18 cellular contexts compared by ENCODE assay signal in the genomic region with DNA sequence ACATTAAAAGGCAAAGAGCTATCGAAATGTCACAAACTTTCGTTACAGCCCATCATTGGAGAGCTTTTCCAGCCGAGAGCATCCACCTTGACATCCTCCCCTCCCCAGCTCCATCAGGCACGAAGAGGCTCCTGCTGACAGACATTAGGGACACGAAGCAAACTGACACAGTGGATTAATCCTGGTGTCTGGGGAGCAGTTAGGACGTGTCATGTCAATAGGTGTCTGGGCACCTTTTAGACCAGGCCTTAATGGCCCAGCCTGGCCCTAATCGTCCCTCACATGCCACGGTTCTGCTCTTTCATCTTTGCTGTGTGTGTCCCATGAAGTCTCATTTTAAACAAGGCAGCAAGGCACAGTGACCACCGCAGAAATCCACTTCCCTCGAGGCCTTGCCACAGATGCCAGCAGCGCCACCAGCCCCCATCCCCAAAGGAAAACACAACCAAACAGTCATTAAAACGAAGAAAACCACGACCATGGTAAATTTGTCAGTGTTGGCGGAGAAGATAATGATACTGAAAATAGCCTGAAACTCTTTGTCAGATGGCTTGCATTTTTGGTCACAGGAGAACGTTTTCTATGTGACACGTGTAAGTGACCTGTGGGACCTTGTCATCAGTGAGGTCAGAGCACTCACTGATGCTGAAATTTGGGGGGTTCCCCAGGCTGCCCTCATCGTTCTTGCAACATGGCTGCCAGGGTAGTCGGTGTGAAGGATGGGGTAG. TPM values are rescaled to one million over a fixed set of nuclear protein-coding genes. Genes with fewer than 3 reads are reported as not detected.
DNase-seq lines count a peak whose midpoint lies in the region; ATAC-seq and TF ChIP-seq lines count a peak whose summit lies in the region.
"Had no signal": no experiment of that assay in that cellular context is flagged by ENCODE, and none has a peak within 500 bp of the region (broad histone marks: within the 10 kb centered on the region; RNA-seq: fewer than 3 reads in every experiment).

No MANE protein-coding gene starts in this region.

- no peaks in the 10 kb centered on the region for H3K79me1 ChIP-seq in neuronal stem cell (ENCODE audit: low read depth, low read length)

- intact Hi-C loops in activated CD4-positive, alpha-beta memory T cell treated with anti-CD3 and anti-CD28 coated beads for 36 hours (cut with micrococcal nuclease) = no loop called here

- H3K9ac ChIP-seq in neuronal stem cell (ENCODE audit: low read depth, low read length, poor library complexity) = no peak overlapping the region
- H3K9ac ChIP-seq: SK-N-SH had no signal

- no peak overlapping the region for H3K4me2 ChIP-seq in neuronal stem cell (ENCODE audit: insufficient read depth, low read length, poor library complexity, severe bottlenecking)
- H3K4me2 ChIP-seq: SK-N-SH had no signal

- no peak overlapping the region for H4K8ac ChIP-seq in neuronal stem cell (ENCODE audit: low read depth, low read length)

- no peak overlapping the region for H2BK12ac ChIP-seq in neuronal stem cell (ENCODE audit: low read length)

- H3K36me3 ChIP-seq in RWPE2 (ENCODE audit: low read depth) (no peaks in the 10 kb centered on the region), neuronal stem cell (replicated peaks in 1 of 2; ENCODE audit: control insufficient read depth in 2 of 2, insufficient read depth in 2 of 2, low read length in 2 of 2) (no peaks in the 10 kb centered on the region)
- H3K36me3 ChIP-seq: HAP-1 had no signal

- no peaks in the 10 kb centered on the region for H3K9me3 Mint-ChIP-seq in activated CD4-positive, alpha-beta memory T cell treated with anti-CD3 and anti-CD28 coated beads for 36 hours

- H3K36me3 Mint-ChIP-seq in activated CD4-positive, alpha-beta memory T cell treated with anti-CD3 and anti-CD28 coated beads for 36 hours = no peaks in the 10 kb centered on the region

- H3K4me3 ChIP-seq in RWPE2 (ENCODE audit: severe bottlenecking) = no peak overlapping the region
- H3K4me3 ChIP-seq in neuronal stem cell (ENCODE audit: low read length in 2 of 2) = no peak overlapping the region
- H3K4me3 ChIP-seq: HAP-1 had no signal

- H2AFZ ChIP-seq in neuronal stem cell (ENCODE audit: low read length) = no peak overlapping the region

- no peak overlapping the region for H2AK5ac ChIP-seq in neuronal stem cell (ENCODE audit: low read depth, low read length)

- peaks cover 3% of the 10 kb centered on the region for H3K27me3 Mint-ChIP-seq in activated CD4-positive, alpha-beta memory T cell treated with anti-CD3 and anti-CD28 coated beads for 36 hours

- H3K18ac ChIP-seq in neuronal stem cell (ENCODE audit: low read length) = no peak overlapping the region

- no peak overlapping the region for H2BK15ac ChIP-seq in neuronal stem cell (ENCODE audit: low read length)

- no peaks in the 10 kb centered on the region for H3K27me3 ChIP-seq in RWPE2 (ENCODE audit: insufficient read depth, poor library complexity, severe bottlenecking)
- peaks cover 0 to 3% (median 0%) of the 10 kb centered on the region in 3 experiments for H3K27me3 ChIP-seq in neuronal stem cell (ENCODE audit: control insufficient read depth in 3 of 3, insufficient read depth in 3 of 3, low read depth in 1 of 3, low read length in 3 of 3)

- ATAC-seq in GM18498 (IDR thresholded peaks at IDR 0.05; ENCODE audit: unreplicated experiment) (peak; percentile 46), RWPE2 (ENCODE audit: low read depth) (no peak), HG03571 (IDR thresholded peaks at IDR 0.05; ENCODE audit: unreplicated experiment) (no peak)

- CTCF ChIA-PET in activated CD4-positive, alpha-beta memory T cell treated with anti-CD3 and anti-CD28 coated beads for 36 hours (lab: Charles Lee) = no interaction called here

- WGBS in neuronal stem cell (ENCODE audit: extremely low coverage in 2 of 2, insufficient read length in 2 of 2, insufficient replicate concordance in 1 of 2), 2 donors = no CpG with 5 or more reads among the region's 18 CpGs

- H3K4me3 Mint-ChIP-seq in activated CD4-positive, alpha-beta memory T cell treated with anti-CD3 and anti-CD28 coated beads for 36 hours = no peak overlapping the region

- H3K4me1 ChIP-seq in RWPE2 (ENCODE audit: insufficient read depth, poor library complexity, severe bottlenecking) (no peaks in the 10 kb centered on the region), neuronal stem cell (ENCODE audit: control insufficient read depth in 2 of 2, insufficient read depth in 1 of 2, low read depth in 1 of 2, low read length in 2 of 2) (no peaks in the 10 kb centered on the region)
- H3K4me1 ChIP-seq: HAP-1 had no signal

- H3K14ac ChIP-seq in neuronal stem cell (ENCODE audit: low read length) = no peak overlapping the region

- H3K27ac ChIP-seq in RWPE2 (ENCODE audit: poor library complexity, severe bottlenecking) (no peak overlapping the region), neuronal stem cell (replicated peaks; ENCODE audit: low read length) (no peak overlapping the region)

- no peak overlapping the region for H3K27ac Mint-ChIP-seq in activated CD4-positive, alpha-beta memory T cell treated with anti-CD3 and anti-CD28 coated beads for 36 hours

- DNase-seq in GM10266 (ENCODE audit: extremely low spot score) (peak; percentile 2), RWPE2 (ENCODE audit: low spot score) (peak; percentile 38), neuronal stem cell (ENCODE audit: low spot score) (no peak), DMS79 (lab: John Stamatoyannopoulos, UW) (no peak)
- no peak for DNase-seq in activated CD4-positive, alpha-beta memory T cell treated with anti-CD3 and anti-CD28 coated beads for 36 hours
- DNase-seq: ACHN, COR-L47, DMS 273 treated with DMSO at 0.1 percent for 48 hours, NCI-H1105 treated with DMSO at 0.1 percent for 48 hours, NCI-H1694 treated with DMSO at 0.1 percent for 48 hours, NCI-H2107, NCI-H510A, NCI-H774, SHP77 treated with DMSO at 0.1 percent for 48 hours, SK-N-SH had no signal

- H3K23ac ChIP-seq in neuronal stem cell (ENCODE audit: low read depth, low read length, poor library complexity) = peak overlapping the region; percentile 31

- H3K4me1 Mint-ChIP-seq in activated CD4-positive, alpha-beta memory T cell treated with anti-CD3 and anti-CD28 coated beads for 36 hours (ENCODE audit: low read depth) = peaks cover 2% of the 10 kb centered on the region

- no peak overlapping the region for H3K4ac ChIP-seq in neuronal stem cell (ENCODE audit: low read length)

- H3K9me3 ChIP-seq in RWPE2 (ENCODE audit: severe bottlenecking) = no peaks in the 10 kb centered on the region
- no peaks in the 10 kb centered on the region for H3K9me3 ChIP-seq in neuronal stem cell (replicated peaks in 1 of 2; ENCODE audit: control insufficient read depth in 2 of 2, insufficient read depth in 1 of 2, low read depth in 1 of 2, low read length in 2 of 2)
- H3K9me3 ChIP-seq: HAP-1, SK-N-SH had no signal

- no peak overlapping the region for H2BK120ac ChIP-seq in neuronal stem cell (ENCODE audit: low read depth, low read length)

- no peak overlapping the region for H4K91ac ChIP-seq in neuronal stem cell (ENCODE audit: low read depth, low read length, poor library complexity)

- H2BK5ac ChIP-seq in neuronal stem cell (ENCODE audit: low read length) = no peak overlapping the region

- no peak for TF ChIP-seq CTCF in GM10266 (IDR thresholded peaks at IDR 0.05; ENCODE audit: control insufficient read depth, insufficient read depth, low read depth, missing control alignments)
- no peak for TF ChIP-seq CTCF in RWPE2 (IDR thresholded peaks at IDR 0.05; ENCODE audit: poor library complexity, severe bottlenecking)

- POLR2A ChIA-PET in activated CD4-positive, alpha-beta memory T cell treated with anti-CD3 and anti-CD28 coated beads for 36 hours (lab: Charles Lee) = no interaction called here

RNA-seq across cellular contexts. Expression of gene PCSK6, which starts 16.3 kb away (rescaled TPM):
- 2.0 TPM for polyA plus RNA-seq in neuronal stem cell (2013, experiment 1 of 2)
- 1.8 TPM for polyA plus RNA-seq in neuronal stem cell (2013, experiment 2 of 2)
- total RNA-seq in activated CD4-positive, alpha-beta memory T cell treated with anti-CD3 and anti-CD28 coated beads for 36 hours = under 1 TPM; 0.24 to 0.58 TPM

Comparison
In these comparisons a context has a peak if more than half of its experiments do, and no peak if none do; other contexts are left out.
1. DNase-seq: peak in GM10266 (single experiment) and RWPE2 (single experiment); none in neuronal stem cell (single experiment), activated CD4-positive, alpha-beta memory T cell treated with anti-CD3 and anti-CD28 coated beads for 36 hours (single experiment) and DMS79 (single experiment).